ENCODE assay signal across 8 cellular contexts in the genomic region with DNA sequence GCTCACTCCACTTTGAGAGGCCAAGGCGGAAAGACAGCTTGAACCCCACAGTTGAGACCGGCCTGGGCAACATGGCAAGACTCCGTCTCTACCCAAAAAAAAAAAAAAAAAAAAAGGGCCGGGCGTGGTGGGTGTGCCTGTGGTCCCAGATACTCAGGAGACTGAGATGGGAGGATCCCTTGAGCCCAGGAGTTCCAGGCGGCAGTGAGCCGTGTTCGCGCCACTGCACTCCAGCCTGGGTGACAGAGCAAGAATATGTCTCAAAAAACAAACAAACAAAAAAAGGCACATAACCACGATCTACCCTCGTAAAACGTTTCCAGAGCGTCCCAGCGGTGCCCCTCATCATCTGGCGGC. TPM values are rescaled to one million over a fixed set of nuclear protein-coding genes. Genes with fewer than 3 reads are reported as not detected.
DNase-seq lines count a peak whose midpoint lies in the region; ATAC-seq and TF ChIP-seq lines count a peak whose summit lies in the region.

No MANE protein-coding gene starts in this region.

- no peaks in the 10 kb centered on the region for H3K27me3 ChIP-seq in DOHH2 (ENCODE audit: control insufficient read depth, low read length)
- H3K27me3 ChIP-seq in SJSA1 (replicated peaks) = no peaks in the 10 kb centered on the region
- H3K27me3 ChIP-seq in fibroblast of lung (ENCODE audit: control insufficient read depth, insufficient read depth, low read length) = no peaks in the 10 kb centered on the region

- peaks cover 10% of the 10 kb centered on the region for H3K27me3 Mint-ChIP-seq in progenitor cell of endocrine pancreas

- H3K9me3 Mint-ChIP-seq in progenitor cell of endocrine pancreas (ENCODE audit: low read depth) = no peaks in the 10 kb centered on the region

- 0 out of 2 replicates have a peak, but pooled peaks cover 4% of the 10 kb centered on the region for H3F3A ChIP-seq in DOHH2 (ENCODE audit: control insufficient read depth, insufficient read depth)

- no peak for TF ChIP-seq CTCF in DOHH2 (IDR thresholded peaks at IDR 0.05; ENCODE audit: low read depth, low read length, poor library complexity, severe bottlenecking)
- no peak for TF ChIP-seq CTCF in fibroblast of lung (conservative IDR thresholded peaks at IDR 0.05 in 1 of 2, IDR thresholded peaks at IDR 0.05 in 1 of 2; ENCODE audit: low read depth in 1 of 2, low read length in 2 of 2)
- no peak for TF ChIP-seq CTCF in progenitor cell of endocrine pancreas (IDR thresholded peaks at IDR 0.05; ENCODE audit: unreplicated experiment)

- H3K4me3 ChIP-seq in DOHH2 (ENCODE audit: low read length) = peak overlapping the region; percentile 75
- peak overlapping the region; percentile 61 for H3K4me3 ChIP-seq in SJSA1
- H3K4me3 ChIP-seq in fibroblast of lung (replicated peaks in 1 of 4; ENCODE audit: control extremely low read depth in 1 of 4, insufficient read depth in 1 of 4, low read depth in 3 of 4, low read length in 4 of 4) = peak overlapping the region; percentile 90 to 95 (median 92)

- H3K9ac ChIP-seq in fibroblast of lung (ENCODE audit: insufficient read depth, low read length) = peak overlapping the region; percentile 78

- H3K36me3 Mint-ChIP-seq in progenitor cell of endocrine pancreas (ENCODE audit: insufficient read depth) = peaks cover 2% of the 10 kb centered on the region

- peaks cover 31% of the 10 kb centered on the region for H3K36me3 ChIP-seq in DOHH2 (ENCODE audit: control insufficient read depth, low read length)
- peaks cover 37% of the 10 kb centered on the region for H3K36me3 ChIP-seq in SJSA1
- H3K36me3 ChIP-seq in fibroblast of lung (ENCODE audit: control insufficient read depth, insufficient read depth, low read length) = peaks cover 2% of the 10 kb centered on the region

- H3K4me1 ChIP-seq in DOHH2 (ENCODE audit: control insufficient read depth, low read length) (peaks cover 35% of the 10 kb centered on the region), SJSA1 (replicated peaks) (peaks cover 20% of the 10 kb centered on the region), fibroblast of lung (ENCODE audit: control insufficient read depth, extremely low read depth, insufficient read depth, low read length) (no peaks in the 10 kb centered on the region)

- DNase-seq in SJSA1 (ENCODE audit: low read depth in 1 of 2, low spot score in 2 of 2) (no peak), fibroblast of lung (ENCODE audit: low read depth in 2 of 2) (no peak), progenitor cell of endocrine pancreas (ENCODE audit: low spot score, unreplicated experiment) (no peak), NCI-H2227 treated with DMSO at 0.1 percent for 48 hours (lab: John Stamatoyannopoulos, UW) (no peak), NCI-H510A (lab: John Stamatoyannopoulos, UW) (no peak), nucleus accumbens (lab: John Stamatoyannopoulos, UW) (no peak)

- ATAC-seq in HG03457 (IDR thresholded peaks at IDR 0.05; ENCODE audit: unreplicated experiment) = no peak

- H4K20me1 ChIP-seq in DOHH2 (ENCODE audit: control insufficient read depth, insufficient read depth, low read depth, low read length) (no peaks in the 10 kb centered on the region), fibroblast of lung (ENCODE audit: control insufficient read depth, extremely low read depth, insufficient read depth, low read length) (no peaks in the 10 kb centered on the region)

- H2AFZ ChIP-seq in fibroblast of lung (ENCODE audit: low read length) = no peak overlapping the region

- H3K9me3 ChIP-seq in DOHH2 (ENCODE audit: control insufficient read depth, insufficient read depth, low read length) (no peaks in the 10 kb centered on the region), SJSA1 (replicated peaks) (no peaks in the 10 kb centered on the region), fibroblast of lung (ENCODE audit: control insufficient read depth, insufficient read depth, low read depth, low read length) (no peaks in the 10 kb centered on the region)

- peak overlapping the region; percentile 94 for H3K27ac Mint-ChIP-seq in progenitor cell of endocrine pancreas

- H3K27ac ChIP-seq in DOHH2 (ENCODE audit: low read depth, low read length) (no peak overlapping the region; the same call in 1 of the 2 replicates), SJSA1 (peak overlapping the region; percentile 69), fibroblast of lung (ENCODE audit: insufficient read depth, low read length) (peak overlapping the region; percentile 80)

- peak overlapping the region; percentile 84 for H3K4me3 Mint-ChIP-seq in progenitor cell of endocrine pancreas (ENCODE audit: low read depth)

- peaks cover 42% of the 10 kb centered on the region for H3K79me2 ChIP-seq in DOHH2 (ENCODE audit: control insufficient read depth, low read length)
- peaks cover 4% of the 10 kb centered on the region for H3K79me2 ChIP-seq in fibroblast of lung (ENCODE audit: control insufficient read depth, insufficient read depth, low read length)

- H3K4me2 ChIP-seq in DOHH2 (ENCODE audit: low read length) (peak overlapping the region; percentile 90), fibroblast of lung (ENCODE audit: extremely low read depth, insufficient read depth, low read length) (peak overlapping the region; percentile 89)

- H3K9me2 ChIP-seq in DOHH2 (replicated peaks; ENCODE audit: control insufficient read depth, low read length) = no peaks in the 10 kb centered on the region

- H3K4me1 Mint-ChIP-seq in progenitor cell of endocrine pancreas (ENCODE audit: low read depth) = peaks cover 17% of the 10 kb centered on the region

RNA-seq across cellular contexts. Expression of gene RAD9A, which starts 0.9 kb away (rescaled TPM):
- 13.8 and 25.1 TPM in 2 replicates for total RNA-seq in SJSA1 (2014; rRNA removed; shearing (Covaris generic))
- total RNA-seq in fibroblast of lung (3.8 and 6.4 TPM in 2 replicates), progenitor cell of endocrine pancreas (39.0 and 49.1 TPM in 2 replicates)
- 3.5 and 5.9 TPM in 2 replicates for polyA plus RNA-seq in fibroblast of lung
- polyA plus RNA-seq in fibroblast of lung (2012) = 5.5 and 9.3 TPM in 2 replicates
- 5.2 and 6.4 TPM in 2 replicates for polyA minus RNA-seq in fibroblast of lung (ENCODE audit: low replicate concordance)

RNA-seq across cellular contexts. Expression of gene PPP1CA, which starts 10.7 kb away (rescaled TPM):
- 668 and 731 TPM in 2 replicates for total RNA-seq in SJSA1 (2014; rRNA removed; shearing (Covaris generic))
- total RNA-seq in fibroblast of lung = 90.7 and 104 TPM in 2 replicates
- 135 and 218 TPM in 2 replicates for polyA plus RNA-seq in fibroblast of lung
- 147 and 213 TPM in 2 replicates for polyA plus RNA-seq in fibroblast of lung (2012)
- 287 and 410 TPM in 2 replicates for polyA minus RNA-seq in fibroblast of lung (ENCODE audit: low replicate concordance)
- 140 and 145 TPM in 2 replicates for total RNA-seq in progenitor cell of endocrine pancreas

RNA-seq across cellular contexts. Expression of gene TBC1D10C, which starts 13.0 kb away (rescaled TPM):
- total RNA-seq in SJSA1 (2014; rRNA removed; shearing (Covaris generic)) = not detected in 2 replicates
- total RNA-seq in fibroblast of lung (not detected in 2 replicates), progenitor cell of endocrine pancreas (0.24 TPM in 1 of 2 replicates, not detected in the other)
- 0.05 TPM in 1 of 2 replicates, not detected in the other for polyA plus RNA-seq in fibroblast of lung
- polyA plus RNA-seq in fibroblast of lung (2012) = 0.10 TPM in 1 of 2 replicates, not detected in the other
- not detected in 2 replicates for polyA minus RNA-seq in fibroblast of lung (ENCODE audit: low replicate concordance)

RNA-seq across cellular contexts. Expression of gene CLCF1, which starts 17.5 kb away (rescaled TPM):
- total RNA-seq in SJSA1 (2014; rRNA removed; shearing (Covaris generic)) = 6.9 and 9.4 TPM in 2 replicates
- total RNA-seq in fibroblast of lung = 2.3 and 3.6 TPM in 2 replicates
- 6.0 and 6.5 TPM in 2 replicates for polyA plus RNA-seq in fibroblast of lung
- polyA plus RNA-seq in fibroblast of lung (2012) = 5.9 and 6.7 TPM in 2 replicates
- polyA minus RNA-seq in fibroblast of lung (ENCODE audit: low replicate concordance) = 10.7 and 14.4 TPM in 2 replicates
- total RNA-seq in progenitor cell of endocrine pancreas = 5.4 and 6.9 TPM in 2 replicates

RNA-seq across cellular contexts. Expression of gene CARNS1, which starts 24.6 kb away (rescaled TPM):
- not detected in 2 replicates for total RNA-seq in SJSA1 (2014; rRNA removed; shearing (Covaris generic))
- total RNA-seq in fibroblast of lung = under 0.01 and 0.17 TPM in 2 replicates
- 0.02 and 0.05 TPM in 2 replicates for polyA plus RNA-seq in fibroblast of lung
- 0.06 and 0.10 TPM in 2 replicates for polyA plus RNA-seq in fibroblast of lung (2012)
- polyA minus RNA-seq in fibroblast of lung (ENCODE audit: low replicate concordance) = not detected in 2 replicates
- 0.29 and 0.53 TPM in 2 replicates for total RNA-seq in progenitor cell of endocrine pancreas
